Comparison of ENCODE assay signal across 17 cellular contexts in the genomic region with DNA sequence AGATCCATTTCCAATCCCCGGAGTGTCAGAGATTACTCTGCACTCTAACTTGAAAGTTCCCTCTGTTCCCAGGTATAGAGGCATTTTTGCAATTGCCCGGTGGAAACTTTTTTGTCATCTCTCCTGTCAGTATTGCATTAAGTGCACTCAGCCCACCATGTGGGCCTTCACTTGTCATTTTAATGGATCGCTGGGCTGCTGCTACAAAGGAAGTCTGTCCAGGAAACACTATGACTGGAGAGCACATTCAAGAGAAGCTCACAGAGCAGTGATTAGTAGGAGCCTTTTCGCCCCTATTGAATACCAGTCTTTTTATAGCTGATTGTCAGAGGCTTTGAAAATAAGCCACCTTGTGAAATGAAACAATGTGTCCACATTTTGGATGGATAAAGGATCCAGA.
"Had no signal": no experiment of that assay in that cellular context is flagged by ENCODE, and none has a peak within 500 bp of the region (broad histone marks: within the 10 kb centered on the region; RNA-seq: fewer than 3 reads in every experiment).

No MANE protein-coding gene starts in this region.

- H3K36me3 ChIP-seq: ascending aorta, suprapubic skin had no signal

- FAIRE-seq: bronchial epithelial cell had no signal

- H3K4me3 ChIP-seq: ascending aorta, lung, smooth muscle cell, suprapubic skin had no signal

- H3K27ac ChIP-seq: ascending aorta, suprapubic skin had no signal

- H3K9me3 ChIP-seq: ascending aorta had no signal

- DNase-seq: activated CD4-positive, alpha-beta T cell treated with anti-CD3 and anti-CD28 coated beads, Interleukin-2, amount 50 U/mL, for 48 hours; activated CD4-positive, CD25-positive, alpha-beta regulatory T cell treated with anti-CD3 and anti-CD28 coated beads, Interleukin-2, amount 50 U/mL, for 72 hours; activated naive CD4-positive, alpha-beta T cell treated with anti-CD3 and anti-CD28 coated beads, Interleukin-2, amount 10 ng/mL, durations not matched to agents 7 days and 5 days; islet precursor cell; midbrain; right cardiac atrium; stimulated activated CD4-positive, alpha-beta T cell treated with anti-CD3 and anti-CD28 coated beads, Interleukin-4, amount 100 ng/mL, for 4 hours; stimulated activated CD8-positive, alpha-beta memory T cell treated with anti-CD3 and anti-CD28 coated beads, Interleukin-4, amount 100 ng/mL, for 48 hours; stimulated activated naive CD8-positive, alpha-beta T cell treated with anti-CD3 and anti-CD28 coated beads, Interleukin-15, Interleukin-2, amounts not matched to agents 100 U/mL and 50 U/mL, for 24 hours; T-helper 1 cell; T1000; trophoblast cell had no signal

- H3K27me3 ChIP-seq: ascending aorta, suprapubic skin had no signal

- H3K4me2 ChIP-seq: smooth muscle cell had no signal

- ATAC-seq: right cardiac atrium; stimulated activated naive CD8-positive, alpha-beta T cell treated with anti-CD3 and anti-CD28 coated beads, Interleukin-15, Interleukin-2, amounts not matched to agents 100 U/mL and 50 U/mL, for 24 hours had no signal

- H3K4me1 ChIP-seq: ascending aorta, suprapubic skin had no signal
